13 cellular contexts compared by ENCODE assay signal in genomic region chr1:102190429-102190828, GRCh38.
DNase-seq lines count a peak whose midpoint lies in the region; ATAC-seq and TF ChIP-seq lines count a peak whose summit lies in the region.
"Had no signal": no experiment of that assay in that cellular context is flagged by ENCODE, and none has a peak within 500 bp of the region (broad histone marks: within the 10 kb centered on the region; RNA-seq: fewer than 3 reads in every experiment).

No MANE protein-coding gene starts in this region.

- no peaks in the 10 kb centered on the region for H3K36me3 ChIP-seq in body of pancreas (replicated peaks in 1 of 2; ENCODE audit: insufficient read depth in 1 of 2, low read depth in 2 of 2)
- H3K36me3 ChIP-seq: BLaER1 treated with 17β-estradiol and CSF1 and Interleukin-3, amounts not matched to agents 10 nM and 100 nM had no signal

- H3K9me3 ChIP-seq in body of pancreas = no peaks in the 10 kb centered on the region

- no peaks in the 10 kb centered on the region for H3K27me3 ChIP-seq in body of pancreas
- H3K27me3 ChIP-seq: BLaER1 treated with 17β-estradiol and CSF1 and Interleukin-3, amounts not matched to agents 10 nM and 100 nM had no signal

- ATAC-seq in body of pancreas (peak; percentile 70), HG03159 (IDR thresholded peaks at IDR 0.05; ENCODE audit: unreplicated experiment) (no peak)
- ATAC-seq: CD8-positive, alpha-beta T cell; HepG2 had no signal

- WGBS in body of pancreas, 2 donors = 4 to 7% methylated on average over 1 of the region's 1 CpG

- no peak for TF ChIP-seq CTCF in body of pancreas (IDR thresholded peaks at IDR 0.05)

- no peak overlapping the region for H3K4me3 ChIP-seq in body of pancreas
- H3K4me3 ChIP-seq: BLaER1 treated with 17β-estradiol and CSF1 and Interleukin-3, amounts not matched to agents 10 nM and 100 nM had no signal

- H3K27ac ChIP-seq in body of pancreas = no peak overlapping the region
- H3K27ac ChIP-seq: BLaER1 treated with 17β-estradiol and CSF1 and Interleukin-3, amounts not matched to agents 10 nM and 100 nM had no signal

- intact Hi-C loops in body of pancreas (cut with DNase I) = no loop called here

- peaks cover 4% of the 10 kb centered on the region for H3K4me1 ChIP-seq in body of pancreas
- H3K4me1 ChIP-seq: BLaER1 treated with 17β-estradiol and CSF1 and Interleukin-3, amounts not matched to agents 10 nM and 100 nM had no signal

- DNase-seq in NCI-H345 (lab: John Stamatoyannopoulos, UW) (peak; percentile 7), NCI-H345 treated with DMSO at 0.1 percent for 48 hours (lab: John Stamatoyannopoulos, UW; ENCODE audit: unreplicated experiment) (no peak), NCI-H69 (lab: John Stamatoyannopoulos, UW) (peak; percentile 25), body of pancreas (no peak), DMS79 treated with DMSO at 0.1 percent for 48 hours (lab: John Stamatoyannopoulos, UW) (no peak), NAMALWA (ENCODE audit: low spot score) (no peak)
- DNase-seq: 8988T; CD8-positive, alpha-beta T cell; DMS 273 treated with DMSO at 0.1 percent for 48 hours; H9 had no signal

- TF ChIP-seq POLR2A in body of pancreas (IDR thresholded peaks at IDR 0.05) = no peak

Comparison
In these comparisons a context has a peak if more than half of its experiments do, and no peak if none do; other contexts are left out.
1. DNase-seq: peak in NCI-H345 (single experiment) and NCI-H69 (single experiment); none in NCI-H345 treated with DMSO at 0.1 percent for 48 hours (single experiment), body of pancreas (0 of 4), DMS79 treated with DMSO at 0.1 percent for 48 hours (single experiment) and NAMALWA (single experiment).